Comparison of ENCODE assay signal across 8 cellular contexts in genomic region chr9:74379718-74380117, GRCh38.
DNase-seq lines count a peak whose midpoint lies in the region; ATAC-seq lines count a peak whose summit lies in the region.

No MANE protein-coding gene starts in this region.

- H3K27ac ChIP-seq in trophoblast cell (ENCODE audit: low read depth, low read length), result no peak overlapping the region

- no peaks in the 10 kb centered on the region for H3K4me1 ChIP-seq in trophoblast cell (ENCODE audit: control insufficient read depth in 1 of 2, insufficient read depth in 2 of 2, low read length in 2 of 2)

- WGBS in trophoblast cell (ENCODE audit: extremely low coverage, insufficient coverage, insufficient read length), result no CpG with 5 or more reads among the region's 2 CpGs

- no peak overlapping the region for H3K4me3 ChIP-seq in trophoblast cell (ENCODE audit: low read depth, low read length)

- no peak overlapping the region for H3K23ac ChIP-seq in trophoblast cell (ENCODE audit: low read length)

- H3K4ac ChIP-seq in trophoblast cell (ENCODE audit: low read depth, low read length), result no peak overlapping the region

- no peak overlapping the region for H3K18ac ChIP-seq in trophoblast cell (ENCODE audit: low read length)

- ATAC-seq in HG02623 (IDR thresholded peaks at IDR 0.05; ENCODE audit: unreplicated experiment), result peak; percentile 72

- no peaks in the 10 kb centered on the region for H3K9me3 ChIP-seq in trophoblast cell (ENCODE audit: insufficient read depth, low read depth, low read length)

- no peak overlapping the region for H4K8ac ChIP-seq in trophoblast cell (ENCODE audit: low read depth, low read length)

- no peaks in the 10 kb centered on the region for H3K79me2 ChIP-seq in trophoblast cell (ENCODE audit: control insufficient read depth, insufficient read depth, low read length, poor library complexity)

- no peak overlapping the region for H2BK5ac ChIP-seq in trophoblast cell (ENCODE audit: low read depth, low read length, poor library complexity)

- H3K14ac ChIP-seq in trophoblast cell (ENCODE audit: low read length), result no peak overlapping the region

- DNase-seq in NCI-H1417 (lab: John Stamatoyannopoulos, UW) (peak; percentile 24 to 72 (median 25)), NCI-H1417 treated with DMSO at 0.1 percent for 48 hours (lab: John Stamatoyannopoulos, UW) (no peak), NCI-H2196 treated with DMSO at 0.1 percent for 48 hours (lab: John Stamatoyannopoulos, UW; ENCODE audit: unreplicated experiment) (peak; percentile 1), cerebellar cortex (ENCODE audit: low spot score) (peak; percentile 46), trophoblast cell (peak; percentile 22 to 35), SKM-1 treated with dmso at 0.1 percent for 144 hours (lab: John Stamatoyannopoulos, UW; ENCODE audit: unreplicated experiment) (no peak), DMS79 (lab: John Stamatoyannopoulos, UW) (no peak)

- no peaks in the 10 kb centered on the region for H3K79me1 ChIP-seq in trophoblast cell (ENCODE audit: low read length)

- no peak overlapping the region for H2AFZ ChIP-seq in trophoblast cell (ENCODE audit: insufficient read depth, low read length, poor library complexity)

- H2BK120ac ChIP-seq in trophoblast cell (ENCODE audit: insufficient read depth, low read length, poor library complexity), result no peak overlapping the region

- no peak overlapping the region for H4K91ac ChIP-seq in trophoblast cell (ENCODE audit: low read depth, low read length)

- H3K9ac ChIP-seq in trophoblast cell (ENCODE audit: low read length), result no peak overlapping the region

- no peaks in the 10 kb centered on the region for H3K36me3 ChIP-seq in trophoblast cell (ENCODE audit: control insufficient read depth in 1 of 2, insufficient read depth in 2 of 2, low read length in 2 of 2)

- no peak overlapping the region for H2AK5ac ChIP-seq in trophoblast cell (ENCODE audit: low read length)

- H3K4me2 ChIP-seq in trophoblast cell (ENCODE audit: low read length), result no peak overlapping the region

- no peaks in the 10 kb centered on the region for H3K27me3 ChIP-seq in trophoblast cell (ENCODE audit: insufficient read depth, low read length)

- no peak overlapping the region for H2BK12ac ChIP-seq in trophoblast cell (ENCODE audit: low read length)

- H4K12ac ChIP-seq in trophoblast cell (ENCODE audit: low read depth, low read length), result no peak overlapping the region

Comparison
In these comparisons a context has a peak if more than half of its experiments do, and no peak if none do; other contexts are left out.
1. DNase-seq: peak in NCI-H1417 (3 of 3), NCI-H2196 treated with DMSO at 0.1 percent for 48 hours (single experiment), cerebellar cortex (single experiment) and trophoblast cell (2 of 2); none in NCI-H1417 treated with DMSO at 0.1 percent for 48 hours (single experiment), SKM-1 treated with dmso at 0.1 percent for 144 hours (single experiment) and DMS79 (single experiment).